ENCODE assay signal across 1 cellular context in genomic region chr1:150214099-150214756, GRCh38.
A peak's percentile ranks its signal among the peaks of the same experiment; 100 is the strongest.
TF ChIP-seq lines count a peak whose summit lies in the region.

No MANE protein-coding gene starts in this region.

TF ChIP-seq in GM12878, 131 proteins besides CTCF, POLR2A, EP300 and RAD21:
- 0 out of 2 replicates have a peak, but pooled peaks have one; percentile 5 for TF ChIP-seq CREB1 (IDR thresholded peaks at IDR 0.05; ENCODE audit: low read depth)
- 0 out of 2 replicates have a peak, but pooled peaks have one; percentile 13 for TF ChIP-seq PML (IDR thresholded peaks at IDR 0.05; ENCODE audit: low read length)
